In the genomic region with DNA sequence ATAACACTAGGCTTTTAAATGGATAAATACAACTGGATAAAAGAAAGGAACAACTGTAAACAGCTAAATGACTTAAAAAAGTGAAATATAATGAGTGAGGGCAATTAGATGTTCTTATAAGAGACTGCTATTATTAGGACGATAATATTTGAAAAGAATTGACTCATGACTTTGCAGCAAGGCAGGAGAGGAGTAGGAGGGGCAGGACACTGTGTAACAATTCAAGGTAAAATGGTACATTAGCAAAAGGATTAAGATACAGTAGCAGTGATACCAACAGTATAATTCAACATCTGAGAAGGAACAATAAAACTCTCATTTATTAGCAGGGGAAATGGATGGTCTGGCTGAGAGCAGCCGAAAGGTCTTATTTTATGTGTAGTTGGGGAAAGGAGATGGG, we compare ENCODE assay signal across 30 cellular contexts.
"Had no signal": no experiment of that assay in that cellular context is flagged by ENCODE, and none has a peak within 500 bp of the region (broad histone marks: within the 10 kb centered on the region; RNA-seq: fewer than 3 reads in every experiment).

No MANE protein-coding gene starts in this region.

- ATAC-seq: activated CD8-positive, alpha-beta T cell treated with anti-CD3 and anti-CD28 coated beads for 36 hours; activated naive CD4-positive, alpha-beta T cell treated with anti-CD3 and anti-CD28 coated beads, Interleukin-2, amount 50 U/mL, for 72 hours; activated T-cell treated with anti-CD3 and anti-CD28 coated beads, Interleukin-2, amount 50 U/mL, for 4 hours; activated T-cell treated with anti-CD3 and anti-CD28 coated beads, Interleukin-2, amount 50 U/mL, for 72 hours; activated T-helper 17 cell treated with anti-CD3 and anti-CD28 coated beads, Interleukin-2, amount 50 U/mL, for 72 hours had no signal

- DNase-seq: activated B cell treated with CpG ODN at 0.5 μM for 24 hours; activated CD4-positive, alpha-beta memory T cell treated with anti-CD3 and anti-CD28 coated beads for 36 hours; activated CD4-positive, alpha-beta T cell treated with anti-CD3 and anti-CD28 coated beads for 4 hours; activated CD4-positive, alpha-beta T cell treated with anti-CD3 and anti-CD28 coated beads, Interleukin-2, amount 10 ng/mL, durations not matched to agents 24 days and 14 days; activated CD4-positive, alpha-beta T cell treated with anti-CD3 and anti-CD28 coated beads, Interleukin-2, amount 50 U/mL, for 1 hour; activated CD4-positive, alpha-beta T cell treated with anti-CD3 and anti-CD28 coated beads, Interleukin-2, amount 50 U/mL, for 4 hours; activated CD4-positive, CD25-positive, alpha-beta regulatory T cell treated with anti-CD3 and anti-CD28 coated beads, Interleukin-2, amount 50 U/mL, for 72 hours; activated CD8-positive, alpha-beta memory T cell treated with anti-CD3 and anti-CD28 coated beads, Interleukin-2, amount 50 U/mL, for 4 hours; activated CD8-positive, alpha-beta T cell treated with anti-CD3 and anti-CD28 coated beads for 36 hours; activated effector memory CD4-positive, alpha-beta T cell treated with anti-CD3 and anti-CD28 coated beads, Interleukin-2, amount 50 U/mL, for 16 hours; activated gamma-delta T cell treated with Interleukin-2 at 50 U/mL for 16 hours; activated naive CD4-positive, alpha-beta T cell; activated naive CD4-positive, alpha-beta T cell treated with anti-CD3 and anti-CD28 coated beads for 36 hours; activated naive CD4-positive, alpha-beta T cell treated with anti-CD3 and anti-CD28 coated beads, Interleukin-2, amount 50 U/mL, for 16 hours; activated naive CD8-positive, alpha-beta T cell treated with anti-CD3 and anti-CD28 coated beads for 36 hours; activated T-cell treated with anti-CD3 and anti-CD28 coated beads for 4 hours; activated T-cell treated with anti-CD3 and anti-CD28 coated beads, Interleukin-2, amount 50 U/mL, for 1 hour; activated T-cell treated with anti-CD3 and anti-CD28 coated beads, Interleukin-2, amount 50 U/mL, for 4 hours; activated T-cell treated with anti-CD3 and anti-CD28 coated beads, Interleukin-2, amount 50 U/mL, for 72 hours; adrenal gland; amniotic stem cell; aorta; cerebellar nuclear complex; SW 1271; T-helper 1 cell; T-helper 2 cell; T-helper 9 cell had no signal

- H3K4me1 ChIP-seq: adrenal gland had no signal

- H3K9me3 ChIP-seq: adrenal gland had no signal

- H3K27ac ChIP-seq: adrenal gland, VCaP had no signal

- H3K27me3 ChIP-seq: adrenal gland had no signal

- H3K4me3 ChIP-seq: adrenal gland had no signal

- H3K36me3 ChIP-seq: adrenal gland had no signal
